ENCODE assay signal across 1 cellular context in the genomic region with DNA sequence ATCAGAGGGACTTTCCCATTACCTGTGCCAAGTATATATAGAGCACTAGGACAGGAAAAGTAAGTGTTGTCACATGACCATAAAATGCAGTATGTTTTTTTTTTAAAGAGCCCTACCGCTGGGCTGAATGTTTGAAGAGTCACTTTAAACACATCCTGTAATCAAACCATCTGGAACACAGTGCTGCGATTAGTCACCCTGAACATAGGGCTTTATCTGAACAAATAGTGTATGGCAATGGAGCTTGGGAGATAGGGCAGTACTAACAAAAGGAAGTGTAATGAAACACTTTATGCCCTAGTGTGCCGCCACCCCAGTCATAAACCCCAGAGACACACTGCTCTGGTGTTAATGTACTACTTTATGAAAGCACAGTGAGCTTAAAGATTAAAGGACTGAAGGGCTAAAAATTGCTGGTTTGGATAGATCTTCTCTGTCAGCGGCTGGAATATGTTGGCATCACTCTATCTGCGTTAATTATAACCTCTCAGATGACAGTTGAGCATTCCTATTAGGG.
A peak's percentile ranks its signal among the peaks of the same experiment; 100 is the strongest.
TF ChIP-seq lines count a peak whose summit lies in the region.

No MANE protein-coding gene starts in this region.

TF ChIP-seq in HepG2, 621 proteins besides CTCF, POLR2A, EP300 and RAD21 (continued from another document and continues in another):
- TF ChIP-seq, protein P1, sequence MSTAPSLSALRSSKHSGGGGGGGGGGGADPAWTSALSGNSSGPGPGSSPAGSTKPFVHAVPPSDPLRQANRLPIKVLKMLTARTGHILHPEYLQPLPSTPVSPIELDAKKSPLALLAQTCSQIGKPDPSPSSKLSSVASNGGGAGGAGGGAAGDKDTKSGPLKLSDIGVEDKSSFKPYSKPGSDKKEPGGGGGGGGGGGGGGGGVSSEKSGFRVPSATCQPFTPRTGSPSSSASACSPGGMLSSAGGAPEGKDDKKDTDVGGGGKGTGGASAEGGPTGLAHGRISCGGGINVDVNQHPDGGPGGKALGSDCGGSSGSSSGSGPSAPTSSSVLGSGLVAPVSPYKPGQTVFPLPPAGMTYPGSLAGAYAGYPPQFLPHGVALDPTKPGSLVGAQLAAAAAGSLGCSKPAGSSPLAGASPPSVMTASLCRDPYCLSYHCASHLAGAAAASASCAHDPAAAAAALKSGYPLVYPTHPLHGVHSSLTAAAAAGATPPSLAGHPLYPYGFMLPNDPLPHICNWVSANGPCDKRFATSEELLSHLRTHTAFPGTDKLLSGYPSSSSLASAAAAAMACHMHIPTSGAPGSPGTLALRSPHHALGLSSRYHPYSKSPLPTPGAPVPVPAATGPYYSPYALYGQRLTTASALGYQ (CRISPR knock-in tag; IDR thresholded peaks at IDR 0.05) = peak; percentile 71; the same call in 1 of the 2 replicates
- TF ChIP-seq ZNF17 (CRISPR knock-in tag; IDR thresholded peaks at IDR 0.05) (no peak), ZBTB7B (CRISPR knock-in tag; IDR thresholded peaks at IDR 0.05) (peak; percentile 46; the same call in 1 of the 2 replicates), MTA1 (CRISPR knock-in tag; IDR thresholded peaks at IDR 0.05; ENCODE audit: borderline replicate concordance) (no peak), PCBP2 (optimal IDR thresholded peaks at IDR 0.05; ENCODE audit: low read depth, low read length, poor library complexity, severe bottlenecking) (no peak), ZFYVE20 (CRISPR knock-in tag; IDR thresholded peaks at IDR 0.05; ENCODE audit: borderline replicate concordance, low read depth) (no peak), SNAI1 (CRISPR knock-in tag; IDR thresholded peaks at IDR 0.05; ENCODE audit: borderline replicate concordance) (no peak), ZNF317 (CRISPR knock-in tag; IDR thresholded peaks at IDR 0.05) (no peak), ZNF44 (CRISPR knock-in tag; IDR thresholded peaks at IDR 0.05) (no peak), NCOR1 (IDR thresholded peaks at IDR 0.05; ENCODE audit: borderline replicate concordance, low read length) (peak; percentile 38; the same call in 1 of the 2 replicates), ZNF619 (CRISPR knock-in tag; IDR thresholded peaks at IDR 0.05) (no peak), KLF13 (CRISPR knock-in tag; IDR thresholded peaks at IDR 0.05) (no peak), ZNF446 (CRISPR knock-in tag; IDR thresholded peaks at IDR 0.05) (no peak), FIP1L1 (IDR thresholded peaks at IDR 0.05; ENCODE audit: borderline replicate concordance, insufficient read depth, low read depth, low read length) (no peak), HNRNPL (IDR thresholded peaks at IDR 0.05; ENCODE audit: low read depth, low read length) (no peak), TP53 (CRISPR knock-in tag; conservative IDR thresholded peaks at IDR 0.05) (no peak), RBM39 (IDR thresholded peaks at IDR 0.05; ENCODE audit: low read depth, low read length, poor library complexity, severe bottlenecking) (no peak), ZNF780A (CRISPR knock-in tag; IDR thresholded peaks at IDR 0.05) (no peak), FOXK1 (CRISPR knock-in tag; IDR thresholded peaks at IDR 0.05; ENCODE audit: borderline replicate concordance, low read depth) (no peak), NR3C1 (CRISPR knock-in tag; IDR thresholded peaks at IDR 0.05) (no peak), BRD4 (CRISPR knock-in tag; IDR thresholded peaks at IDR 0.05) (no peak), FOXO1 (CRISPR knock-in tag; IDR thresholded peaks at IDR 0.05) (peak; percentile 51; the same call in 1 of the 2 replicates), PCBP1 (IDR thresholded peaks at IDR 0.05; ENCODE audit: borderline replicate concordance, low read depth, low read length) (no peak), CEBPB (IDR thresholded peaks at IDR 0.05; ENCODE audit: borderline replicate concordance, low read depth, low read length) (no peak), ZNF3 (CRISPR knock-in tag; IDR thresholded peaks at IDR 0.05) (peak; percentile 67; the same call in 1 of the 2 replicates), TAF1 (CRISPR knock-in tag; IDR thresholded peaks at IDR 0.05) (no peak), ZNF274 (CRISPR knock-in tag; IDR thresholded peaks at IDR 0.05) (no peak), HNRNPK (IDR thresholded peaks at IDR 0.05; ENCODE audit: low read depth, low read length, poor library complexity, severe bottlenecking) (no peak), ATM (IDR thresholded peaks at IDR 0.05; ENCODE audit: borderline replicate concordance) (no peak), KDM4B (CRISPR knock-in tag; IDR thresholded peaks at IDR 0.05) (no peak)
- TF ChIP-seq, protein P2, sequence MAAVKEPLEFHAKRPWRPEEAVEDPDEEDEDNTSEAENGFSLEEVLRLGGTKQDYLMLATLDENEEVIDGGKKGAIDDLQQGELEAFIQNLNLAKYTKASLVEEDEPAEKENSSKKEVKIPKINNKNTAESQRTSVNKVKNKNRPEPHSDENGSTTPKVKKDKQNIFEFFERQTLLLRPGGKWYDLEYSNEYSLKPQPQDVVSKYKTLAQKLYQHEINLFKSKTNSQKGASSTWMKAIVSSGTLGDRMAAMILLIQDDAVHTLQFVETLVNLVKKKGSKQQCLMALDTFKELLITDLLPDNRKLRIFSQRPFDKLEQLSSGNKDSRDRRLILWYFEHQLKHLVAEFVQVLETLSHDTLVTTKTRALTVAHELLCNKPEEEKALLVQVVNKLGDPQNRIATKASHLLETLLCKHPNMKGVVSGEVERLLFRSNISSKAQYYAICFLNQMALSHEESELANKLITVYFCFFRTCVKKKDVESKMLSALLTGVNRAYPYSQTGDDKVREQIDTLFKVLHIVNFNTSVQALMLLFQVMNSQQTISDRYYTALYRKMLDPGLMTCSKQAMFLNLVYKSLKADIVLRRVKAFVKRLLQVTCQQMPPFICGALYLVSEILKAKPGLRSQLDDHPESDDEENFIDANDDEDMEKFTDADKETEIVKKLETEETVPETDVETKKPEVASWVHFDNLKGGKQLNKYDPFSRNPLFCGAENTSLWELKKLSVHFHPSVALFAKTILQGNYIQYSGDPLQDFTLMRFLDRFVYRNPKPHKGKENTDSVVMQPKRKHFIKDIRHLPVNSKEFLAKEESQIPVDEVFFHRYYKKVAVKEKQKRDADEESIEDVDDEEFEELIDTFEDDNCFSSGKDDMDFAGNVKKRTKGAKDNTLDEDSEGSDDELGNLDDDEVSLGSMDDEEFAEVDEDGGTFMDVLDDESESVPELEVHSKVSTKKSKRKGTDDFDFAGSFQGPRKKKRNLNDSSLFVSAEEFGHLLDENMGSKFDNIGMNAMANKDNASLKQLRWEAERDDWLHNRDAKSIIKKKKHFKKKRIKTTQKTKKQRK (IDR thresholded peaks at IDR 0.05; ENCODE audit: low read length) = no peak
- TF ChIP-seq, protein P3, sequence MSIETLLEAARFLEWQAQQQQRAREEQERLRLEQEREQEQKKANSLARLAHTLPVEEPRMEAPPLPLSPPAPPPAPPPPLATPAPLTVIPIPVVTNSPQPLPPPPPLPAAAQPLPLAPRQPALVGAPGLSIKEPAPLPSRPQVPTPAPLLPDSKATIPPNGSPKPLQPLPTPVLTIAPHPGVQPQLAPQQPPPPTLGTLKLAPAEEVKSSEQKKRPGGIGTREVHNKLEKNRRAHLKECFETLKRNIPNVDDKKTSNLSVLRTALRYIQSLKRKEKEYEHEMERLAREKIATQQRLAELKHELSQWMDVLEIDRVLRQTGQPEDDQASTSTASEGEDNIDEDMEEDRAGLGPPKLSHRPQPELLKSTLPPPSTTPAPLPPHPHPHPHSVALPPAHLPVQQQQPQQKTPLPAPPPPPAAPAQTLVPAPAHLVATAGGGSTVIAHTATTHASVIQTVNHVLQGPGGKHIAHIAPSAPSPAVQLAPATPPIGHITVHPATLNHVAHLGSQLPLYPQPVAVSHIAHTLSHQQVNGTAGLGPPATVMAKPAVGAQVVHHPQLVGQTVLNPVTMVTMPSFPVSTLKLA (IDR thresholded peaks at IDR 0.05) = no peak
- TF ChIP-seq, protein P4, sequence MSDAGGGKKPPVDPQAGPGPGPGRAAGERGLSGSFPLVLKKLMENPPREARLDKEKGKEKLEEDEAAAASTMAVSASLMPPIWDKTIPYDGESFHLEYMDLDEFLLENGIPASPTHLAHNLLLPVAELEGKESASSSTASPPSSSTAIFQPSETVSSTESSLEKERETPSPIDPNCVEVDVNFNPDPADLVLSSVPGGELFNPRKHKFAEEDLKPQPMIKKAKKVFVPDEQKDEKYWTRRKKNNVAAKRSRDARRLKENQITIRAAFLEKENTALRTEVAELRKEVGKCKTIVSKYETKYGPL (CRISPR knock-in tag; IDR thresholded peaks at IDR 0.05) = no peak
- TF ChIP-seq, protein P5, sequence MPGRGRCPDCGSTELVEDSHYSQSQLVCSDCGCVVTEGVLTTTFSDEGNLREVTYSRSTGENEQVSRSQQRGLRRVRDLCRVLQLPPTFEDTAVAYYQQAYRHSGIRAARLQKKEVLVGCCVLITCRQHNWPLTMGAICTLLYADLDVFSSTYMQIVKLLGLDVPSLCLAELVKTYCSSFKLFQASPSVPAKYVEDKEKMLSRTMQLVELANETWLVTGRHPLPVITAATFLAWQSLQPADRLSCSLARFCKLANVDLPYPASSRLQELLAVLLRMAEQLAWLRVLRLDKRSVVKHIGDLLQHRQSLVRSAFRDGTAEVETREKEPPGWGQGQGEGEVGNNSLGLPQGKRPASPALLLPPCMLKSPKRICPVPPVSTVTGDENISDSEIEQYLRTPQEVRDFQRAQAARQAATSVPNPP (CRISPR knock-in tag; IDR thresholded peaks at IDR 0.05) = no peak
- TF ChIP-seq, protein P6, sequence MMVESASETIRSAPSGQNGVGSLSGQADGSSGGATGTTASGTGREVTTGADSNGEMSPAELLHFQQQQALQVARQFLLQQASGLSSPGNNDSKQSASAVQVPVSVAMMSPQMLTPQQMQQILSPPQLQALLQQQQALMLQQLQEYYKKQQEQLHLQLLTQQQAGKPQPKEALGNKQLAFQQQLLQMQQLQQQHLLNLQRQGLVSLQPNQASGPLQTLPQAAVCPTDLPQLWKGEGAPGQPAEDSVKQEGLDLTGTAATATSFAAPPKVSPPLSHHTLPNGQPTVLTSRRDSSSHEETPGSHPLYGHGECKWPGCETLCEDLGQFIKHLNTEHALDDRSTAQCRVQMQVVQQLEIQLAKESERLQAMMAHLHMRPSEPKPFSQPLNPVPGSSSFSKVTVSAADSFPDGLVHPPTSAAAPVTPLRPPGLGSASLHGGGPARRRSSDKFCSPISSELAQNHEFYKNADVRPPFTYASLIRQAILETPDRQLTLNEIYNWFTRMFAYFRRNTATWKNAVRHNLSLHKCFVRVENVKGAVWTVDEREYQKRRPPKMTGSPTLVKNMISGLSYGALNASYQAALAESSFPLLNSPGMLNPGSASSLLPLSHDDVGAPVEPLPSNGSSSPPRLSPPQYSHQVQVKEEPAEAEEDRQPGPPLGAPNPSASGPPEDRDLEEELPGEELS (CRISPR knock-in tag; IDR thresholded peaks at IDR 0.05) = peak; percentile 91
- TF ChIP-seq, protein P7, sequence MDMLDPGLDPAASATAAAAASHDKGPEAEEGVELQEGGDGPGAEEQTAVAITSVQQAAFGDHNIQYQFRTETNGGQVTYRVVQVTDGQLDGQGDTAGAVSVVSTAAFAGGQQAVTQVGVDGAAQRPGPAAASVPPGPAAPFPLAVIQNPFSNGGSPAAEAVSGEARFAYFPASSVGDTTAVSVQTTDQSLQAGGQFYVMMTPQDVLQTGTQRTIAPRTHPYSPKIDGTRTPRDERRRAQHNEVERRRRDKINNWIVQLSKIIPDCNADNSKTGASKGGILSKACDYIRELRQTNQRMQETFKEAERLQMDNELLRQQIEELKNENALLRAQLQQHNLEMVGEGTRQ (IDR thresholded peaks at IDR 0.05; ENCODE audit: low read depth, low read length) = no peak
- TF ChIP-seq, protein P7 (CRISPR knock-in tag; IDR thresholded peaks at IDR 0.05; ENCODE audit: borderline replicate concordance) = peak; percentile 75; the same call in 1 of the 2 replicates
- TF ChIP-seq, protein P8, sequence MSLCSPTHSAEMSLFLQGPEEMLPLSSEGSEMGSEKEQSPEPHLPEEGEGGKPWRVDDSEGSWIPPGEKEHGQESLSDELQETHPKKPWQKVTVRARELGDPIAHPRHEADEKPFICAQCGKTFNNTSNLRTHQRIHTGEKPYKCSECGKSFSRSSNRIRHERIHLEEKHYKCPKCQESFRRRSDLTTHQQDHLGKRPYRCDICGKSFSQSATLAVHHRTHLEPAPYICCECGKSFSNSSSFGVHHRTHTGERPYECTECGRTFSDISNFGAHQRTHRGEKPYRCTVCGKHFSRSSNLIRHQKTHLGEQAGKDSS (CRISPR knock-in tag; IDR thresholded peaks at IDR 0.05; ENCODE audit: borderline replicate concordance, low read depth) = no peak
- TF ChIP-seq, protein P9, sequence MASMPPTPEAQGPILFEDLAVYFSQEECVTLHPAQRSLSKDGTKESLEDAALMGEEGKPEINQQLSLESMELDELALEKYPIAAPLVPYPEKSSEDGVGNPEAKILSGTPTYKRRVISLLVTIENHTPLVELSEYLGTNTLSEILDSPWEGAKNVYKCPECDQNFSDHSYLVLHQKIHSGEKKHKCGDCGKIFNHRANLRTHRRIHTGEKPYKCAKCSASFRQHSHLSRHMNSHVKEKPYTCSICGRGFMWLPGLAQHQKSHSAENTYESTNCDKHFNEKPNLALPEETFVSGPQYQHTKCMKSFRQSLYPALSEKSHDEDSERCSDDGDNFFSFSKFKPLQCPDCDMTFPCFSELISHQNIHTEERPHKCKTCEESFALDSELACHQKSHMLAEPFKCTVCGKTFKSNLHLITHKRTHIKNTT (CRISPR knock-in tag; IDR thresholded peaks at IDR 0.05) = no peak
- TF ChIP-seq, protein P10, sequence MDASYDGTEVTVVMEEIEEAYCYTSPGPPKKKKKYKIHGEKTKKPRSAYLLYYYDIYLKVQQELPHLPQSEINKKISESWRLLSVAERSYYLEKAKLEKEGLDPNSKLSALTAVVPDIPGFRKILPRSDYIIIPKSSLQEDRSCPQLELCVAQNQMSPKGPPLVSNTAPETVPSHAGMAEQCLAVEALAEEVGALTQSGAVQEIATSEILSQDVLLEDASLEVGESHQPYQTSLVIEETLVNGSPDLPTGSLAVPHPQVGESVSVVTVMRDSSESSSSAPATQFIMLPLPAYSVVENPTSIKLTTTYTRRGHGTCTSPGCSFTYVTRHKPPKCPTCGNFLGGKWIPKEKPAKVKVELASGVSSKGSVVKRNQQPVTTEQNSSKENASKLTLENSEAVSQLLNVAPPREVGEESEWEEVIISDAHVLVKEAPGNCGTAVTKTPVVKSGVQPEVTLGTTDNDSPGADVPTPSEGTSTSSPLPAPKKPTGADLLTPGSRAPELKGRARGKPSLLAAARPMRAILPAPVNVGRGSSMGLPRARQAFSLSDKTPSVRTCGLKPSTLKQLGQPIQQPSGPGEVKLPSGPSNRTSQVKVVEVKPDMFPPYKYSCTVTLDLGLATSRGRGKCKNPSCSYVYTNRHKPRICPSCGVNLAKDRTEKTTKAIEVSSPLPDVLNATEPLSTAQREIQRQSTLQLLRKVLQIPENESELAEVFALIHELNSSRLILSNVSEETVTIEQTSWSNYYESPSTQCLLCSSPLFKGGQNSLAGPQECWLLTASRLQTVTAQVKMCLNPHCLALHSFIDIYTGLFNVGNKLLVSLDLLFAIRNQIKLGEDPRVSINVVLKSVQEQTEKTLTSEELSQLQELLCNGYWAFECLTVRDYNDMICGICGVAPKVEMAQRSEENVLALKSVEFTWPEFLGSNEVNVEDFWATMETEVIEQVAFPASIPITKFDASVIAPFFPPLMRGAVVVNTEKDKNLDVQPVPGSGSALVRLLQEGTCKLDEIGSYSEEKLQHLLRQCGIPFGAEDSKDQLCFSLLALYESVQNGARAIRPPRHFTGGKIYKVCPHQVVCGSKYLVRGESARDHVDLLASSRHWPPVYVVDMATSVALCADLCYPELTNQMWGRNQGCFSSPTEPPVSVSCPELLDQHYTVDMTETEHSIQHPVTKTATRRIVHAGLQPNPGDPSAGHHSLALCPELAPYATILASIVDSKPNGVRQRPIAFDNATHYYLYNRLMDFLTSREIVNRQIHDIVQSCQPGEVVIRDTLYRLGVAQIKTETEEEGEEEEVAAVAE (CRISPR knock-in tag; IDR thresholded peaks at IDR 0.05; ENCODE audit: borderline replicate concordance) = no peak
